11 cellular contexts compared by ENCODE assay signal in the genomic region with DNA sequence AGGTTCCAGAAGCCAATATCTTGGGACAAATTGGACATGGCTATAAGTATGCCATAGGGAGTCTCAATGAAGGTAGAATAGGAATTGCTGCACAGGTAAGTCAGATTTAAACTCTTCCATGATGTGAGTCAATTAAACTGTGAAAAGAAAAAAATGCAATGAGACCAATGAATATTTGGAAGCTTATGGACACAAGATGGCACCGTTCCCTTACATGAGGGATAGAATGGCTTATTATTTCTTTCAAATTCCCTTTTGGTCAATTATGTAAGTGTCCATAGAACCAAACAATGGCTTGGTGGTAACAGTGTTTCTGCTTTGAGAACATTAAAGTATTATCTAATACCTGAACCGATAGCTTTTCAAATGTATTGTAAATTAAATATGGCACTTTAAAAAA. TPM values are rescaled to one million over a fixed set of nuclear protein-coding genes. Genes with fewer than 3 reads are reported as not detected.
DNase-seq lines count a peak whose midpoint lies in the region; ATAC-seq, FAIRE-seq and TF ChIP-seq lines count a peak whose summit lies in the region.
"Had no signal": no experiment of that assay in that cellular context is flagged by ENCODE, and none has a peak within 500 bp of the region (broad histone marks: within the 10 kb centered on the region; RNA-seq: fewer than 3 reads in every experiment).

No MANE protein-coding gene starts in this region.

- DNase-seq in Caco-2 (peak in 1 of 2 experiments; percentile 11), HT-29 (ENCODE audit: low spot score) (peak; percentile 23), RPMI7951 (ENCODE audit: low read depth) (peak; percentile 19), foreskin melanocyte (peak; percentile 11), Right ventricle myocardium superior (no peak), small intestine (no peak)
- no peak for DNase-seq in effector memory CD4-positive, alpha-beta T cell
- DNase-seq: cerebellar nuclear complex, immature natural killer cell had no signal

- H3K27ac Mint-ChIP-seq in Caco-2 (ENCODE audit: unreplicated experiment) = no peak overlapping the region
- H3K27ac Mint-ChIP-seq: immature natural killer cell had no signal

- no peaks in the 10 kb centered on the region for H3K9me3 Mint-ChIP-seq in Caco-2 (ENCODE audit: unreplicated experiment)
- H3K9me3 Mint-ChIP-seq: immature natural killer cell had no signal

- 85 to 91% (median 90%) methylated on average over 2 of the region's 2 CpGs for WGBS in small intestine, 3 donors

- no peak overlapping the region for H3K4me3 ChIP-seq in Caco-2 (ENCODE audit: low read depth, low read length)
- no peak overlapping the region for H3K4me3 ChIP-seq in effector memory CD4-positive, alpha-beta T cell (ENCODE audit: insufficient read depth, low read depth, low read length, poor library complexity, severe bottlenecking)
- no peak overlapping the region for H3K4me3 ChIP-seq in small intestine (ENCODE audit: low read depth in 1 of 2, low read length in 2 of 2)
- H3K4me3 ChIP-seq: skin epidermis had no signal

- no peak overlapping the region for H3K4me3 Mint-ChIP-seq in Caco-2 (ENCODE audit: unreplicated experiment)
- H3K4me3 Mint-ChIP-seq: immature natural killer cell had no signal

- H3K27ac ChIP-seq in effector memory CD4-positive, alpha-beta T cell (ENCODE audit: insufficient read depth, low read length, poor library complexity, severe bottlenecking) = no peak overlapping the region
- no peak overlapping the region for H3K27ac ChIP-seq in small intestine (ENCODE audit: low read depth in 1 of 2, low read length in 1 of 2)
- H3K27ac ChIP-seq: skin epidermis had no signal

- no peaks in the 10 kb centered on the region for H3K27me3 Mint-ChIP-seq in Caco-2 (ENCODE audit: insufficient read depth, unreplicated experiment)

- H3K9me3 ChIP-seq in Caco-2 (no peaks in the 10 kb centered on the region), small intestine (ENCODE audit: control insufficient read depth, low read depth) (no peaks in the 10 kb centered on the region)
- no peaks in the 10 kb centered on the region for H3K9me3 ChIP-seq in effector memory CD4-positive, alpha-beta T cell (ENCODE audit: control insufficient read depth, low read length)

- POLR2A ChIA-PET in Caco-2 (lab: Charles Lee) = no interaction called here

- H3K27me3 ChIP-seq in Caco-2 (replicated peaks; ENCODE audit: control insufficient read depth, insufficient read depth, low read length) (no peaks in the 10 kb centered on the region), small intestine (ENCODE audit: control insufficient read depth in 2 of 2, insufficient read depth in 2 of 2, low read length in 2 of 2) (no peaks in the 10 kb centered on the region)
- H3K27me3 ChIP-seq in effector memory CD4-positive, alpha-beta T cell (replicated peaks; ENCODE audit: control insufficient read depth, insufficient read depth, low read length, poor library complexity, severe bottlenecking) = no peaks in the 10 kb centered on the region

- no peak for ATAC-seq in HG02938 (IDR thresholded peaks at IDR 0.05; ENCODE audit: unreplicated experiment)
- ATAC-seq in Right ventricle myocardium superior (ENCODE audit: poor library complexity) = no peak

- H3K4me1 ChIP-seq in Caco-2 (no peaks in the 10 kb centered on the region), small intestine (ENCODE audit: control insufficient read depth in 2 of 2, insufficient read depth in 1 of 2, low read depth in 1 of 2, low read length in 1 of 2) (no peaks in the 10 kb centered on the region)
- no peaks in the 10 kb centered on the region for H3K4me1 ChIP-seq in effector memory CD4-positive, alpha-beta T cell (ENCODE audit: control insufficient read depth, insufficient read depth, low read length, poor library complexity, severe bottlenecking)

- intact Hi-C loops in Caco-2 (cut with micrococcal nuclease; ENCODE audit: unreplicated experiment) (no loop called here), Right ventricle myocardium superior (cut with DNase I) (loop anchor here (5.0 kb wide), 1 partner anchor 513 kb away; no protein-coding TSS in a partner anchor)

- CTCF ChIA-PET in Caco-2 (lab: Charles Lee) = interaction anchor here (1.2 to 2.4 kb wide), 3 partner anchors 95 to 510 kb away, joined by 4 to 15 read pairs (median 9); no protein-coding TSS in a partner anchor

- TF ChIP-seq CTCF in Caco-2 (IDR thresholded peaks at IDR 0.05; ENCODE audit: insufficient read depth in 1 of 2, low read depth in 1 of 2, low read length in 1 of 2, severe bottlenecking in 1 of 2, unreplicated experiment in 1 of 2) = peak; percentile 16 to 19

- BruUV-seq in Caco-2 (replicated peaks; lab: Mats Ljungman, UMichigan) = no TSS peak

- no peak for FAIRE-seq in small intestine (lab: Jason Lieb, UNC)

- no peaks in the 10 kb centered on the region; the same call in 1 of the 2 replicates for H3K36me3 ChIP-seq in Caco-2 (ENCODE audit: control insufficient read depth, insufficient read depth, low read length)
- H3K36me3 ChIP-seq in effector memory CD4-positive, alpha-beta T cell (ENCODE audit: control insufficient read depth, insufficient read depth, low read length) = peaks cover 14% of the 10 kb centered on the region
- peaks cover 5 to 13% of the 10 kb centered on the region in 2 donors for H3K36me3 ChIP-seq in small intestine (ENCODE audit: control insufficient read depth in 2 of 2, insufficient read depth in 2 of 2, low read length in 2 of 2)

- no peaks in the 10 kb centered on the region for H3K36me3 Mint-ChIP-seq in Caco-2 (ENCODE audit: insufficient read depth, unreplicated experiment)

- H3K4me1 Mint-ChIP-seq in Caco-2 (ENCODE audit: low read depth, unreplicated experiment) = no peaks in the 10 kb centered on the region

RNA-seq across cellular contexts. Expression of a gene that starts 35.6 kb away (rescaled TPM):
- total RNA-seq in Caco-2 (2022) (23.5 and 25.3 TPM in 2 replicates), Right ventricle myocardium superior (83.6 TPM)
- total RNA-seq in HT-29 (2014; rRNA removed; shearing (Covaris generic)) = 0.73 and 0.79 TPM in 2 replicates
- total RNA-seq in RPMI7951 (2014; rRNA removed; shearing (Covaris generic)) = 3.8 and 4.2 TPM in 2 replicates
- 10 to 100 TPM in 2 of 3 donors, 1 to 10 TPM in 1; 7.7 to 26.4 (median 12.4) TPM for polyA plus RNA-seq in small intestine

RNA-seq across cellular contexts. Expression of a gene that starts 35.8 kb away (rescaled TPM):
- total RNA-seq in Caco-2 (2022) (10.4 and 11.6 TPM in 2 replicates), Right ventricle myocardium superior (9.7 TPM)
- total RNA-seq in HT-29 (2014; rRNA removed; shearing (Covaris generic)) = 1.9 and 2.0 TPM in 2 replicates
- total RNA-seq in RPMI7951 (2014; rRNA removed; shearing (Covaris generic)) = 2.6 and 4.4 TPM in 2 replicates
- 10 to 100 TPM in 1 of 3 donors, 1 to 10 TPM in 2; 5.1 to 17.0 (median 7.0) TPM for polyA plus RNA-seq in small intestine

Comparison
In these comparisons a context has a peak if more than half of its experiments do, and no peak if none do; other contexts are left out.
1. DNase-seq: peak in HT-29 (single experiment), RPMI7951 (single experiment) and foreskin melanocyte (single experiment); none in effector memory CD4-positive, alpha-beta T cell (0 of 3), Right ventricle myocardium superior (single experiment) and small intestine (single experiment).